Comparison of ENCODE assay signal across 8 cellular contexts in the genomic region with DNA sequence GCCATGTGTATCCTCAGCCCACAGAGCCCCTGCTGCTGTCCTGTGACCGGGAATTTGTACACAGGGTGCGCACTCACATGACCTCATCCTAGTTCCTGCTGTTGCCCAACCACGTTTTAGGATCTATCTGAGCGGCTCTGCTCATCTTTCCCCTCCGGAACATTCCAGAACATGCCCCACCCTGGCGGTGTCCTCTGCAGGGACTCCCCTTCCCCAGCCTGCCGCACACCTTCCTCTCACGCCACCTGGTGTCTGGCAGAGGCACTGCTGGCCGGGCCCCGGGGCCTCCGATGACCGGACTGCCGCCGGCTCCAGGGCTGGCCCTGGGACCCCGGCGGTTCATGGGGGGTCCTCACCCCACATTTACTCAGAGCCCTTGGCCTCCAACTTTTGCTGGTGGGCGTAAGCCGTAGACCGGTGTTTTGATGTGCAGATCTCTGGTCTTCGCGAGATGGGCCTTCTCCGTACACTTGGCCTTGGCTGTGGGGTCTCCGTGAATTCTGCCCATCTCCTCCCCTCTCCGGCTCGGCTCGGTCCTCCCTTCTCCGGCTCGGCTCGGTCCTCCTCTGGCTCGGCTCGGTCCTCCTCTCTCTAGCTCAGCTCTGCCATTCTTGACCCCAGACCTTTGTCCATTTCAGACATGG. TPM values are rescaled to one million over a fixed set of nuclear protein-coding genes. Genes with fewer than 3 reads are reported as not detected.
DNase-seq lines count a peak whose midpoint lies in the region; ATAC-seq, FAIRE-seq and TF ChIP-seq lines count a peak whose summit lies in the region.

No MANE protein-coding gene starts in this region.

- POLR2A ChIA-PET in CD4-positive, alpha-beta T cell (lab: Charles Lee), result no interaction called here
- POLR2A ChIA-PET in activated CD8-positive, alpha-beta T cell treated with anti-CD3 and anti-CD28 coated beads for 36 hours (lab: Charles Lee), result interaction anchor here (0.6 kb wide), 1 partner anchor 31 kb away, joined by 3 read pairs; no protein-coding TSS in a partner anchor

- no peaks in the 10 kb centered on the region for H3F3A ChIP-seq in neural cell (ENCODE audit: insufficient read depth, low read length, poor library complexity, severe bottlenecking)

- no peak for TF ChIP-seq RAD21 in neural cell (conservative IDR thresholded peaks at IDR 0.05)

- intact Hi-C loops in CD4-positive, alpha-beta T cell (cut with DNase I, micrococcal nuclease), result loop anchor here (1.0 to 2.0 kb wide), 2 partner anchors 31 kb away; no protein-coding TSS in a partner anchor
- intact Hi-C loops in activated CD8-positive, alpha-beta T cell treated with anti-CD3 and anti-CD28 coated beads for 36 hours (cut with micrococcal nuclease), result loop anchor here (2.0 kb wide), 1 partner anchor 31 kb away; no protein-coding TSS in a partner anchor

- no peak overlapping the region for H3K27ac ChIP-seq in CD4-positive, alpha-beta T cell (ENCODE audit: low read depth, low read length)
- no peak overlapping the region for H3K27ac ChIP-seq in neural cell (ENCODE audit: low read length)

- CTCF ChIA-PET in CD4-positive, alpha-beta T cell (lab: Charles Lee), result interaction anchor here (1.6 kb wide), 1 partner anchor 31 kb away, joined by 4 read pairs; no protein-coding TSS in a partner anchor
- CTCF ChIA-PET in activated CD8-positive, alpha-beta T cell treated with anti-CD3 and anti-CD28 coated beads for 36 hours (lab: Charles Lee), result interaction anchor here (3.1 kb wide), 1 partner anchor 31 kb away, joined by 30 read pairs; no protein-coding TSS in a partner anchor

- no peak overlapping the region for H3K27ac Mint-ChIP-seq in CD4-positive, alpha-beta T cell
- no peak overlapping the region for H3K27ac Mint-ChIP-seq in activated CD8-positive, alpha-beta T cell treated with anti-CD3 and anti-CD28 coated beads for 36 hours

- no peak for TF ChIP-seq EP300 in neural cell (conservative IDR thresholded peaks at IDR 0.05; ENCODE audit: poor library complexity, severe bottlenecking)

- ATAC-seq in CD4-positive, alpha-beta T cell (ENCODE audit: poor library complexity), result peak; percentile 57
- peak; percentile 73 for ATAC-seq in activated CD8-positive, alpha-beta T cell treated with anti-CD3 and anti-CD28 coated beads for 36 hours
- no peak for ATAC-seq in HG03378 (IDR thresholded peaks at IDR 0.05; ENCODE audit: unreplicated experiment)

- H3K4me3 Mint-ChIP-seq in CD4-positive, alpha-beta T cell, result no peak overlapping the region
- H3K4me3 Mint-ChIP-seq in activated CD8-positive, alpha-beta T cell treated with anti-CD3 and anti-CD28 coated beads for 36 hours, result no peak overlapping the region

- no peaks in the 10 kb centered on the region for H4K20me1 ChIP-seq in neural cell (ENCODE audit: insufficient read depth)

- peak in 9 of 10 experiments; percentile 14 to 52 (median 29) for DNase-seq in CD4-positive, alpha-beta T cell
- DNase-seq in HTR-8/SVneo (ENCODE audit: insufficient read length, low spot score) (no peak), epithelial cell of esophagus (ENCODE audit: low read depth) (peak; percentile 48), hippocampal formation (lab: John Stamatoyannopoulos, UW) (no peak), globus pallidus (ENCODE audit: low spot score) (no peak)
- peak; percentile 58 for DNase-seq in activated CD8-positive, alpha-beta T cell treated with anti-CD3 and anti-CD28 coated beads for 36 hours

- H3K9me2 ChIP-seq in neural cell (ENCODE audit: insufficient read depth, low read length), result no peaks in the 10 kb centered on the region

- FAIRE-seq in HTR-8/SVneo (lab: Jason Lieb, UNC), result peak; percentile 63

- no peaks in the 10 kb centered on the region for H3K27me3 ChIP-seq in CD4-positive, alpha-beta T cell (ENCODE audit: control insufficient read depth, insufficient read depth, low read length)
- no peaks in the 10 kb centered on the region for H3K27me3 ChIP-seq in neural cell (ENCODE audit: insufficient read depth, low read depth, low read length)

- peaks cover 3% of the 10 kb centered on the region for H3K9me3 ChIP-seq in CD4-positive, alpha-beta T cell (ENCODE audit: control insufficient read depth, low read length)
- H3K9me3 ChIP-seq in neural cell (ENCODE audit: low read length), result no peaks in the 10 kb centered on the region

- H3K79me2 ChIP-seq in neural cell (replicated peaks; ENCODE audit: insufficient read depth, low read length), result no peaks in the 10 kb centered on the region

- no peaks in the 10 kb centered on the region for H3K36me3 ChIP-seq in neural cell (ENCODE audit: insufficient read depth, low read length)

- H3K27me3 Mint-ChIP-seq in CD4-positive, alpha-beta T cell, result no peaks in the 10 kb centered on the region
- peaks cover 1% of the 10 kb centered on the region for H3K27me3 Mint-ChIP-seq in activated CD8-positive, alpha-beta T cell treated with anti-CD3 and anti-CD28 coated beads for 36 hours

- H3K4me2 ChIP-seq in neural cell (ENCODE audit: low read length), result no peak overlapping the region

- H3K4me3 ChIP-seq in epithelial cell of esophagus (ENCODE audit: low read length), result no peak overlapping the region
- no peak overlapping the region for H3K4me3 ChIP-seq in neural cell (ENCODE audit: low read length)

- H3K4me1 Mint-ChIP-seq in CD4-positive, alpha-beta T cell (ENCODE audit: low read depth), result no peaks in the 10 kb centered on the region
- H3K4me1 Mint-ChIP-seq in activated CD8-positive, alpha-beta T cell treated with anti-CD3 and anti-CD28 coated beads for 36 hours (ENCODE audit: low read depth), result no peaks in the 10 kb centered on the region

- H2AFZ ChIP-seq in neural cell (ENCODE audit: low read depth, low read length), result no peak overlapping the region

- peaks cover 4% of the 10 kb centered on the region for H3K36me3 Mint-ChIP-seq in CD4-positive, alpha-beta T cell (ENCODE audit: low read depth)
- H3K36me3 Mint-ChIP-seq in activated CD8-positive, alpha-beta T cell treated with anti-CD3 and anti-CD28 coated beads for 36 hours (ENCODE audit: low read depth), result no peaks in the 10 kb centered on the region

- peaks cover 6% of the 10 kb centered on the region for H3K9me3 Mint-ChIP-seq in CD4-positive, alpha-beta T cell
- H3K9me3 Mint-ChIP-seq in activated CD8-positive, alpha-beta T cell treated with anti-CD3 and anti-CD28 coated beads for 36 hours, result peaks cover 12% of the 10 kb centered on the region

- H3K9ac ChIP-seq in neural cell (ENCODE audit: low read length), result no peak overlapping the region

- TF ChIP-seq CTCF in CD4-positive, alpha-beta T cell (IDR thresholded peaks at IDR 0.05), result peak; percentile 66
- peak; percentile 92 for TF ChIP-seq CTCF in activated CD8-positive, alpha-beta T cell treated with anti-CD3 and anti-CD28 coated beads for 36 hours (IDR thresholded peaks at IDR 0.05)
- TF ChIP-seq CTCF in epithelial cell of esophagus (IDR thresholded peaks at IDR 0.05; ENCODE audit: insufficient read depth, low read depth, low read length, missing control alignments) (peak; percentile 90), neural cell (IDR thresholded peaks at IDR 0.05; ENCODE audit: poor library complexity, severe bottlenecking) (peak; percentile 15)

TF ChIP-seq in neural cell, 6 proteins besides CTCF, POLR2A, EP300 and RAD21:
- no peak for TF ChIP-seq POLR2AphosphoS5 (IDR thresholded peaks at IDR 0.05)
- TF ChIP-seq, protein P1, sequence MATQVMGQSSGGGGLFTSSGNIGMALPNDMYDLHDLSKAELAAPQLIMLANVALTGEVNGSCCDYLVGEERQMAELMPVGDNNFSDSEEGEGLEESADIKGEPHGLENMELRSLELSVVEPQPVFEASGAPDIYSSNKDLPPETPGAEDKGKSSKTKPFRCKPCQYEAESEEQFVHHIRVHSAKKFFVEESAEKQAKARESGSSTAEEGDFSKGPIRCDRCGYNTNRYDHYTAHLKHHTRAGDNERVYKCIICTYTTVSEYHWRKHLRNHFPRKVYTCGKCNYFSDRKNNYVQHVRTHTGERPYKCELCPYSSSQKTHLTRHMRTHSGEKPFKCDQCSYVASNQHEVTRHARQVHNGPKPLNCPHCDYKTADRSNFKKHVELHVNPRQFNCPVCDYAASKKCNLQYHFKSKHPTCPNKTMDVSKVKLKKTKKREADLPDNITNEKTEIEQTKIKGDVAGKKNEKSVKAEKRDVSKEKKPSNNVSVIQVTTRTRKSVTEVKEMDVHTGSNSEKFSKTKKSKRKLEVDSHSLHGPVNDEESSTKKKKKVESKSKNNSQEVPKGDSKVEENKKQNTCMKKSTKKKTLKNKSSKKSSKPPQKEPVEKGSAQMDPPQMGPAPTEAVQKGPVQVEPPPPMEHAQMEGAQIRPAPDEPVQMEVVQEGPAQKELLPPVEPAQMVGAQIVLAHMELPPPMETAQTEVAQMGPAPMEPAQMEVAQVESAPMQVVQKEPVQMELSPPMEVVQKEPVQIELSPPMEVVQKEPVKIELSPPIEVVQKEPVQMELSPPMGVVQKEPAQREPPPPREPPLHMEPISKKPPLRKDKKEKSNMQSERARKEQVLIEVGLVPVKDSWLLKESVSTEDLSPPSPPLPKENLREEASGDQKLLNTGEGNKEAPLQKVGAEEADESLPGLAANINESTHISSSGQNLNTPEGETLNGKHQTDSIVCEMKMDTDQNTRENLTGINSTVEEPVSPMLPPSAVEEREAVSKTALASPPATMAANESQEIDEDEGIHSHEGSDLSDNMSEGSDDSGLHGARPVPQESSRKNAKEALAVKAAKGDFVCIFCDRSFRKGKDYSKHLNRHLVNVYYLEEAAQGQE (IDR thresholded peaks at IDR 0.05; ENCODE audit: borderline replicate concordance), result no peak
- TF ChIP-seq SMC3 (conservative IDR thresholded peaks at IDR 0.05; ENCODE audit: poor library complexity), result no peak
- no peak for TF ChIP-seq TAF1 (IDR thresholded peaks at IDR 0.05; ENCODE audit: low read depth)
- TF ChIP-seq MXI1 (conservative IDR thresholded peaks at IDR 0.05; ENCODE audit: poor library complexity, severe bottlenecking), result no peak
- no peak for TF ChIP-seq EZH2 (IDR thresholded peaks at IDR 0.05; ENCODE audit: borderline replicate concordance, insufficient read depth, low read length, poor library complexity, severe bottlenecking)

RNA-seq across cellular contexts. Expression of a gene that starts 29.5 kb away (rescaled TPM):
- total RNA-seq in CD4-positive, alpha-beta T cell, result under 1 TPM; 0.11 to 0.22 TPM
- total RNA-seq in activated CD8-positive, alpha-beta T cell treated with anti-CD3 and anti-CD28 coated beads for 36 hours, result not detected
- polyA plus RNA-seq in neural cell, result 0.64 and 0.96 TPM in 2 replicates
- 0.23 and 0.24 TPM in 2 replicates for polyA minus RNA-seq in neural cell

Comparison
In these comparisons a context has a peak if more than half of its experiments do, and no peak if none do; other contexts are left out.
1. DNase-seq: peak in CD4-positive, alpha-beta T cell (9 of 10), activated CD8-positive, alpha-beta T cell treated with anti-CD3 and anti-CD28 coated beads for 36 hours (single experiment) and epithelial cell of esophagus (single experiment); none in HTR-8/SVneo (single experiment), hippocampal formation (0 of 2) and globus pallidus (single experiment).
2. CTCF ChIP-seq: peak in every context shown above with its lines; median percentile 92 in activated CD8-positive, alpha-beta T cell treated with anti-CD3 and anti-CD28 coated beads for 36 hours; 90 in epithelial cell of esophagus; 66 in CD4-positive, alpha-beta T cell; 15 in neural cell.